Comparison of ENCODE assay signal across 19 cellular contexts in genomic region chr6:152298055-152298647, GRCh38.
A peak's percentile ranks its signal among the peaks of the same experiment; 100 is the strongest.
DNase-seq lines count a peak whose midpoint lies in the region; ATAC-seq and TF ChIP-seq lines count a peak whose summit lies in the region.
"Had no signal": no experiment of that assay in that cellular context is flagged by ENCODE, and none has a peak within 500 bp of the region (broad histone marks: within the 10 kb centered on the region; RNA-seq: fewer than 3 reads in every experiment).

No MANE protein-coding gene starts in this region.

- peaks cover 19 to 75% (median 50%) of the 10 kb centered on the region in 6 donors for H3K4me1 ChIP-seq in spleen
- peaks cover 0 to 19% (median 4%) of the 10 kb centered on the region in 4 donors for H3K4me1 ChIP-seq in sigmoid colon

- ATAC-seq in GM18520 (IDR thresholded peaks at IDR 0.05; ENCODE audit: unreplicated experiment) (peak; percentile 31), HG02759 (IDR thresholded peaks at IDR 0.05; ENCODE audit: unreplicated experiment) (peak; percentile 15), GM19452 (IDR thresholded peaks at IDR 0.05; ENCODE audit: unreplicated experiment) (no peak)
- ATAC-seq: heart right ventricle; stimulated activated naive B cell treated with anti-CD40 and anti-IgM and Interleukin-4, amounts not matched to agents 10 μg/mL and 1 μg/mL and 100 μg/mL, for 72 hours had no signal

- H3K4me3 Mint-ChIP-seq in brain = peak overlapping the region in 4 of 5 experiments; percentile 24 to 63 (median 54)
- H3K4me3 Mint-ChIP-seq: stimulated activated naive B cell treated with anti-CD40 and anti-IgM and Interleukin-4, amounts not matched to agents 10 μg/mL and 1 μg/mL and 100 μg/mL, for 72 hours had no signal

- TF ChIP-seq POLR2A in spleen (IDR thresholded peaks at IDR 0.05) (no peak), sigmoid colon (IDR thresholded peaks at IDR 0.05) (no peak)

- peaks cover 70% of the 10 kb centered on the region for H3K4me1 Mint-ChIP-seq in brain

- H3K27ac Mint-ChIP-seq in brain = peak overlapping the region in 1 of 5 experiments; percentile 70

- H3K4me3 ChIP-seq in GM06990 (replicated peaks; ENCODE audit: low read depth, low read length) (peak overlapping the region; percentile 17; the same call in 1 of the 2 replicates), spleen (no peak overlapping the region), sigmoid colon (no peak overlapping the region)
- H3K4me3 ChIP-seq: esophagus squamous epithelium, heart right ventricle, MG63, PC-9 had no signal

- no peaks in the 10 kb centered on the region for H3K27me3 ChIP-seq in GM06990 (replicated peaks; ENCODE audit: control insufficient read depth, insufficient read depth, low read length)
- no peaks in the 10 kb centered on the region for H3K27me3 ChIP-seq in spleen (replicated peaks in 1 of 7)
- no peaks in the 10 kb centered on the region for H3K27me3 ChIP-seq in sigmoid colon
- H3K27me3 ChIP-seq: esophagus squamous epithelium, heart right ventricle, MG63 had no signal

- intact Hi-C loops in spleen (cut with DNase I; ENCODE audit: low total_unique reads) (no loop called here), sigmoid colon (cut with DNase I) (no loop called here)

- WGBS in spleen, 5 donors = 71 to 87% (median 74%) methylated on average over 3 of the region's 3 CpGs
- WGBS in sigmoid colon, 2 donors = 78 to 88% methylated on average over 3 of the region's 3 CpGs

- no peaks in the 10 kb centered on the region for H3K9me3 ChIP-seq in spleen
- H3K9me3 ChIP-seq in sigmoid colon = no peaks in the 10 kb centered on the region
- H3K9me3 ChIP-seq: esophagus squamous epithelium, heart right ventricle, MG63 had no signal

- H3K36me3 Mint-ChIP-seq in brain = peaks cover 27% of the 10 kb centered on the region

- peaks cover 2% of the 10 kb centered on the region for H3K36me3 ChIP-seq in GM06990 (ENCODE audit: control insufficient read depth, insufficient read depth, low read length)
- peaks cover 6 to 86% (median 10%) of the 10 kb centered on the region in 6 donors for H3K36me3 ChIP-seq in spleen
- H3K36me3 ChIP-seq in sigmoid colon = peaks cover 0 to 51% (median 4%) of the 10 kb centered on the region in 4 donors

- H3K9me3 Mint-ChIP-seq in brain = no peaks in the 10 kb centered on the region
- H3K9me3 Mint-ChIP-seq: naive B cell; stimulated activated naive B cell treated with anti-CD40 and anti-IgM and Interleukin-4, amounts not matched to agents 10 μg/mL and 1 μg/mL and 100 μg/mL, for 72 hours had no signal

- DNase-seq in GM06990 (ENCODE audit: extremely low read depth, insufficient read length) (no peak), spleen (no peak), sigmoid colon (no peak), T-helper 1 cell (no peak)
- DNase-seq: activated CD4-positive, alpha-beta T cell treated with anti-CD3 and anti-CD28 coated beads for 1 hour; activated T-cell treated with anti-CD3 and anti-CD28 coated beads, Interleukin-2, amount 50 U/mL, for 1 hour; DND-41; esophagus squamous epithelium; heart right ventricle; MG63; naive B cell; PC-9; retina; stimulated activated CD4-positive, alpha-beta T cell treated with anti-CD3 and anti-CD28 coated beads, Interleukin-4, amount 100 ng/mL, for 24 hours; stimulated activated naive B cell treated with anti-CD40 and anti-IgM and Interleukin-4, amounts not matched to agents 10 μg/mL and 1 μg/mL and 100 μg/mL, for 72 hours had no signal

- no peak for TF ChIP-seq EP300 in sigmoid colon (IDR thresholded peaks at IDR 0.05)

- H3K27ac ChIP-seq in spleen (peak overlapping the region in 3 of 8 donors; percentile 22 to 39 (median 28)), sigmoid colon (no peak overlapping the region)
- H3K27ac ChIP-seq: esophagus squamous epithelium, PC-9 had no signal

- TF ChIP-seq CTCF in GM06990 (IDR thresholded peaks at IDR 0.05; ENCODE audit: insufficient read depth, low read length, poor library complexity, severe bottlenecking) (no peak), brain (conservative IDR thresholded peaks at IDR 0.05) (no peak), spleen (IDR thresholded peaks at IDR 0.05 in 8 of 11, conservative IDR thresholded peaks at IDR 0.05 in 3 of 11) (no peak), sigmoid colon (IDR thresholded peaks at IDR 0.05) (no peak)

- no peaks in the 10 kb centered on the region for H3K27me3 Mint-ChIP-seq in brain
- H3K27me3 Mint-ChIP-seq: naive B cell; stimulated activated naive B cell treated with anti-CD40 and anti-IgM and Interleukin-4, amounts not matched to agents 10 μg/mL and 1 μg/mL and 100 μg/mL, for 72 hours had no signal
